In genomic region chr2:236261452-236261851, GRCh38 we compare ENCODE assay signal across 24 cellular contexts. TPM values are rescaled to one million over a fixed set of nuclear protein-coding genes. Genes with fewer than 3 reads are reported as not detected.
A peak's percentile ranks its signal among the peaks of the same experiment; 100 is the strongest.
DNase-seq lines count a peak whose midpoint lies in the region; ATAC-seq and TF ChIP-seq lines count a peak whose summit lies in the region.
"Had no signal": no experiment of that assay in that cellular context is flagged by ENCODE, and none has a peak within 500 bp of the region (broad histone marks: within the 10 kb centered on the region; RNA-seq: fewer than 3 reads in every experiment).

No MANE protein-coding gene starts in this region.

- DNase-seq in Daoy (ENCODE audit: low read depth) (peak; percentile 21), PC-3 (peak; percentile 32), dermis blood vessel endothelial cell (peak; percentile 65), kidney tubule cell (ENCODE audit: low spot score) (peak; percentile 53), endodermal cell (no peak)
- DNase-seq: CD8-positive, alpha-beta memory T cell; DMS79; GDM1; HCEC 1CT; MG63; NCI-H1048; NCI-H146; NCI-H2029 treated with DMSO at 0.1 percent for 48 hours; NCI-H2171 treated with DMSO at 0.1 percent for 48 hours; NCI-H446 treated with DMSO at 0.1 percent for 48 hours; SIG-M5 had no signal

- no peaks in the 10 kb centered on the region for H3K9me3 Mint-ChIP-seq in endodermal cell
- H3K9me3 Mint-ChIP-seq: GM23338 had no signal

- H3K27ac Mint-ChIP-seq in endodermal cell = no peak overlapping the region
- H3K27ac Mint-ChIP-seq: CD8-positive, alpha-beta memory T cell; GM23338; IgD-negative memory B cell had no signal

- POLR2A ChIA-PET in PC-3 (lab: Charles Lee; ENCODE audit: unreplicated experiment) = no interaction called here

- no peaks in the 10 kb centered on the region for H3K9me2 ChIP-seq in PC-3 (replicated peaks; ENCODE audit: low read length)

- no peaks in the 10 kb centered on the region for H3F3A ChIP-seq in PC-3 (ENCODE audit: low read length, unreplicated experiment)

- no peak overlapping the region; the same call in 1 of the 2 replicates for H3K27ac ChIP-seq in PC-3 (ENCODE audit: low read length)
- H3K27ac ChIP-seq in endodermal cell (ENCODE audit: low read depth, low read length) = no peak overlapping the region
- H3K27ac ChIP-seq: BLaER1 had no signal

- H3K79me2 ChIP-seq in PC-3 (ENCODE audit: low read length) = no peaks in the 10 kb centered on the region

- no peak overlapping the region for H2AFZ ChIP-seq in PC-3 (ENCODE audit: low read length)
- H2AFZ ChIP-seq: GM23338 had no signal

- no peaks in the 10 kb centered on the region for H3K4me1 ChIP-seq in PC-3 (ENCODE audit: insufficient read depth, low read length)
- H3K4me1 ChIP-seq in endodermal cell (ENCODE audit: control insufficient read depth, insufficient read depth, low read length) = no peaks in the 10 kb centered on the region
- H3K4me1 ChIP-seq: BLaER1 had no signal

- no peaks in the 10 kb centered on the region; the same call in 1 of the 2 replicates for H3K9me3 ChIP-seq in PC-3 (ENCODE audit: low read length)
- H3K9me3 ChIP-seq in endodermal cell (ENCODE audit: control insufficient read depth, low read length) = no peaks in the 10 kb centered on the region

- no peak for ATAC-seq in PC-3
- ATAC-seq in GM21515 (IDR thresholded peaks at IDR 0.05; ENCODE audit: unreplicated experiment) = no peak
- no peak for ATAC-seq in GM18502 (IDR thresholded peaks at IDR 0.05; ENCODE audit: poor library complexity, unreplicated experiment)
- ATAC-seq in HG03095 (IDR thresholded peaks at IDR 0.05; ENCODE audit: unreplicated experiment) = no peak
- ATAC-seq: GM23338 had no signal

- H3K36me3 Mint-ChIP-seq in endodermal cell (ENCODE audit: low read depth) = no peaks in the 10 kb centered on the region
- H3K36me3 Mint-ChIP-seq: CD8-positive, alpha-beta memory T cell; IgD-negative memory B cell had no signal

- H3K4me3 ChIP-seq in PC-3 (ENCODE audit: low read length) = no peak overlapping the region
- no peak overlapping the region for H3K4me3 ChIP-seq in endodermal cell (ENCODE audit: low read length)
- H3K4me3 ChIP-seq: BLaER1, GM23338, MG63 had no signal

- H3K4me3 Mint-ChIP-seq in endodermal cell = no peak overlapping the region
- H3K4me3 Mint-ChIP-seq: CD8-positive, alpha-beta memory T cell; GM23338; IgD-negative memory B cell had no signal

- no peaks in the 10 kb centered on the region for H3K36me3 ChIP-seq in PC-3 (ENCODE audit: low read depth, low read length)
- H3K36me3 ChIP-seq in endodermal cell (ENCODE audit: control insufficient read depth, insufficient read depth, low read length) = no peaks in the 10 kb centered on the region
- H3K36me3 ChIP-seq: BLaER1, MG63 had no signal

- H3K9ac ChIP-seq in PC-3 (ENCODE audit: low read length) (no peak overlapping the region), endodermal cell (ENCODE audit: extremely low read depth, low read length, poor library complexity, severe bottlenecking) (no peak overlapping the region)
- H3K9ac ChIP-seq: BLaER1 had no signal

- no TSS peak for BruUV-seq in PC-3 (replicated peaks; lab: Mats Ljungman, UMichigan)

- H3K27me3 ChIP-seq in PC-3 (ENCODE audit: low read length) = no peaks in the 10 kb centered on the region
- no peaks in the 10 kb centered on the region for H3K27me3 ChIP-seq in endodermal cell (ENCODE audit: control insufficient read depth, insufficient read depth, low read length, poor library complexity, severe bottlenecking)
- H3K27me3 ChIP-seq: BLaER1 had no signal

- no peaks in the 10 kb centered on the region for H4K20me1 ChIP-seq in PC-3 (ENCODE audit: low read length)
- H4K20me1 ChIP-seq: BLaER1 had no signal

- H3K27me3 Mint-ChIP-seq in endodermal cell (ENCODE audit: insufficient read depth) = peaks cover 13% of the 10 kb centered on the region

- intact Hi-C loops in PC-3 (cut with micrococcal nuclease) = no loop called here

- no peak overlapping the region for H3K4me2 ChIP-seq in PC-3 (ENCODE audit: low read length)
- H3K4me2 ChIP-seq: BLaER1, GM23338 had no signal

- TF ChIP-seq CTCF in PC-3 (conservative IDR thresholded peaks at IDR 0.05; ENCODE audit: low read depth, low read length) (no peak), endodermal cell (conservative IDR thresholded peaks at IDR 0.05) (no peak)

- CTCF ChIA-PET in PC-3 (lab: Charles Lee) = no interaction called here

- H3K4me1 Mint-ChIP-seq in endodermal cell = no peaks in the 10 kb centered on the region
- H3K4me1 Mint-ChIP-seq: CD8-positive, alpha-beta memory T cell; IgD-negative memory B cell had no signal

- 88 to 92% methylated on average over 7 of the region's 7 CpGs for WGBS in endodermal cell (ENCODE audit: insufficient coverage in 1 of 2, insufficient read length in 1 of 2), 2 experiments

RNA-seq across cellular contexts. Expression of gene ASB18, which starts 2.8 kb away (rescaled TPM):
- not detected in 2 replicates for total RNA-seq in Daoy (2014; rRNA removed; shearing (Covaris generic))
- 0.15 TPM in 1 of 2 replicates, not detected in the other for total RNA-seq in PC-3 (2014; rRNA removed)
- under 0.01 TPM in 1 of 2 replicates, not detected in the other for total RNA-seq in dermis blood vessel endothelial cell
- not detected for total RNA-seq in endodermal cell
- polyA plus RNA-seq in endodermal cell (2013, experiment 1 of 2) = not detected
- not detected for polyA plus RNA-seq in endodermal cell (2013, experiment 2 of 2)
- total RNA-seq: A673; CD8-positive, alpha-beta memory T cell; GM23338; RPMI7951 had no signal
- polyA plus RNA-seq: CD8-positive, alpha-beta memory T cell; GM23338; IgD-negative memory B cell had no signal
